8 cellular contexts compared by ENCODE assay signal in the genomic region with DNA sequence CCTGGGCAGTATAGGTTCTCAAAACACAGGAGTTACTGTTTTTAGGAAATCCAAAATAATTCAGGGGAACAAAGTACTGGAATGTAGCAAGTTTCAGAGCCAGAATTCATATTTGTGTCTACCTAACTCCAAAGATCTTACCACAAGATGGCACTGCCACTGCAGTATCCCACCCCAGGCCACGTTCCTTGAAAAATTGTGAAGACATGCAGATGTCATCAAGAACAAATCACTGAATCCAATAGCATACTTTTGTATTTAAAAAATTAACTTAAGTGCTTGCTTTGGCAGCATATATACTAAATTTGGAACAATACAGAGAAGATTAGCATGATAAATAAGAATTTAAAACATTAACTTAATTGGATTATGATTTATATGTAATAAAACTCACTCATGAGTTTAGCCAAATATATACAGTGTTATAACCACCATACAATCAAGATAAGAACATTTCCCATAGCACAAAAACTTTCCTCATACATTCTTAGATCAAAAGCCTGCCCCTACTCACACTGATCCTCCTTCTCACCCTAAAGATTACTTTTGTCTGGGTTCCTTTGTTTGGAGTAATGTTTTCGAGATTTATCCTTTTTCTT.
A peak's percentile ranks its signal among the peaks of the same experiment; 100 is the strongest.
DNase-seq lines count a peak whose midpoint lies in the region; ATAC-seq and TF ChIP-seq lines count a peak whose summit lies in the region.

No MANE protein-coding gene starts in this region.

- peaks cover 0 to 5% (median 4%) of the 10 kb centered on the region in 5 experiments for H3K9me3 Mint-ChIP-seq in brain

- peaks cover 44% of the 10 kb centered on the region for H3K36me3 Mint-ChIP-seq in brain

- H3K27me3 Mint-ChIP-seq in brain: peaks cover 2% of the 10 kb centered on the region

- peak; percentile 30 to 49 for TF ChIP-seq CTCF in brain (conservative IDR thresholded peaks at IDR 0.05)

- no peaks in the 10 kb centered on the region for H3K4me1 Mint-ChIP-seq in brain

- ATAC-seq in HG02588 (IDR thresholded peaks at IDR 0.05; ENCODE audit: unreplicated experiment) (no peak), HG02852 (IDR thresholded peaks at IDR 0.05; ENCODE audit: unreplicated experiment) (no peak), GM19452 (IDR thresholded peaks at IDR 0.05; ENCODE audit: unreplicated experiment) (no peak)

- no peak overlapping the region for H3K4me3 Mint-ChIP-seq in brain

- peak overlapping the region in 1 of 5 experiments; percentile 30 for H3K27ac Mint-ChIP-seq in brain

- peak; percentile 19 for DNase-seq in Daoy (ENCODE audit: low read depth)
- peak; percentile 50 for DNase-seq in LHCN-M2 (ENCODE audit: low read depth)
- DNase-seq in lung microvascular endothelial cell (ENCODE audit: low read depth in 2 of 2): peak; percentile 55 to 60
- DNase-seq in NCI-H510A (lab: John Stamatoyannopoulos, UW): no peak
